ENCODE assay signal across 8 cellular contexts in genomic region chr13:44577236-44578063, GRCh38. TPM values are rescaled to one million over a fixed set of nuclear protein-coding genes. Genes with fewer than 3 reads are reported as not detected.
DNase-seq lines count a peak whose midpoint lies in the region; ATAC-seq and TF ChIP-seq lines count a peak whose summit lies in the region.

No MANE protein-coding gene starts in this region.

- CTCF ChIA-PET in PC-3 (lab: Charles Lee): interaction anchor here (0.6 to 0.8 kb wide), 2 partner anchors 57 to 140 kb away, joined by 3 read pairs; no protein-coding TSS in a partner anchor

- BruUV-seq in PC-3 (replicated peaks; lab: Mats Ljungman, UMichigan): no TSS peak

- peak overlapping the region; percentile 70 for H3K4me3 ChIP-seq in Jurkat, Clone E6-1 (ENCODE audit: low read length)
- peak overlapping the region; percentile 84 for H3K4me3 ChIP-seq in PC-3 (ENCODE audit: low read length)
- H3K4me3 ChIP-seq in muscle layer of colon (ENCODE audit: low read depth in 1 of 2, low read length in 2 of 2): peak overlapping the region; percentile 72 to 93

- H2AFZ ChIP-seq in PC-3 (ENCODE audit: low read length): peak overlapping the region; percentile 90

- DNase-seq in DMS153 (lab: John Stamatoyannopoulos, UW): peak; percentile 93
- DNase-seq in Jurkat, Clone E6-1 (ENCODE audit: low read depth, low spot score): peak; percentile 90
- peak; percentile 93 for DNase-seq in PC-3
- DNase-seq in activated T-cell treated with anti-CD3 and anti-CD28 coated beads, Interleukin-2, amount 50 U/mL, for 4 hours: peak; percentile 95
- DNase-seq in stimulated activated CD8-positive, alpha-beta memory T cell treated with anti-CD3 and anti-CD28 coated beads, Interleukin-7, amount 100 ng/mL, for 1 hour (ENCODE audit: low read depth in 2 of 2): peak; percentile 92 to 93

- peaks cover 45% of the 10 kb centered on the region for H3K79me2 ChIP-seq in PC-3 (ENCODE audit: low read length)

- intact Hi-C loops in PC-3 (cut with micrococcal nuclease): loop anchor here (1.0 to 5.0 kb wide), 5 partner anchors 137 to 395 kb away; no protein-coding TSS in a partner anchor

- H3K4me2 ChIP-seq in PC-3 (ENCODE audit: low read length): peak overlapping the region; percentile 94

- no peaks in the 10 kb centered on the region for H3K36me3 ChIP-seq in PC-3 (ENCODE audit: low read depth, low read length)
- H3K36me3 ChIP-seq in muscle layer of colon (ENCODE audit: insufficient read depth, low read length): no peaks in the 10 kb centered on the region

- H3K9me2 ChIP-seq in PC-3 (replicated peaks; ENCODE audit: low read length): no peaks in the 10 kb centered on the region

- H3K27ac ChIP-seq in PC-3 (ENCODE audit: low read length) (peak overlapping the region; percentile 80), muscle layer of colon (ENCODE audit: low read depth, low read length) (peak overlapping the region; percentile 91)

- H3F3A ChIP-seq in PC-3 (ENCODE audit: low read length, unreplicated experiment): no peaks in the 10 kb centered on the region

- no peak for TF ChIP-seq CTCF in PC-3 (conservative IDR thresholded peaks at IDR 0.05; ENCODE audit: low read depth, low read length)

- peak; percentile 50 for ATAC-seq in GM21619 (IDR thresholded peaks at IDR 0.05; ENCODE audit: unreplicated experiment)
- ATAC-seq in PC-3: peak; percentile 68
- ATAC-seq in activated T-cell treated with anti-CD3 and anti-CD28 coated beads, Interleukin-2, amount 50 U/mL, for 4 hours: peak; percentile 73 to 75
- peak; percentile 91 for ATAC-seq in esophagus mucosa

- no peaks in the 10 kb centered on the region for H3K9me3 Mint-ChIP-seq in activated T-cell treated with anti-CD3 and anti-CD28 coated beads, Interleukin-2, amount 50 U/mL, for 4 hours

- H3K9me3 ChIP-seq in PC-3 (ENCODE audit: low read length): no peaks in the 10 kb centered on the region
- H3K9me3 ChIP-seq in muscle layer of colon (ENCODE audit: low read length): no peaks in the 10 kb centered on the region

- H3K9ac ChIP-seq in PC-3 (ENCODE audit: low read length) (peak overlapping the region; percentile 81), muscle layer of colon (ENCODE audit: low read length) (peak overlapping the region; percentile 88)

- H3K4me1 ChIP-seq in PC-3 (ENCODE audit: insufficient read depth, low read length): peaks cover 36% of the 10 kb centered on the region
- peaks cover 23% of the 10 kb centered on the region for H3K4me1 ChIP-seq in muscle layer of colon (ENCODE audit: insufficient read depth, low read length)

- H3K27me3 ChIP-seq in PC-3 (ENCODE audit: low read length) (no peaks in the 10 kb centered on the region), muscle layer of colon (ENCODE audit: control insufficient read depth in 1 of 2, insufficient read depth in 2 of 2, low read length in 2 of 2) (no peaks in the 10 kb centered on the region)

- H3K4me1 Mint-ChIP-seq in activated T-cell treated with anti-CD3 and anti-CD28 coated beads, Interleukin-2, amount 50 U/mL, for 4 hours (ENCODE audit: low read depth): peaks cover 37% of the 10 kb centered on the region

- peak overlapping the region; percentile 94 for H3K4me3 Mint-ChIP-seq in activated T-cell treated with anti-CD3 and anti-CD28 coated beads, Interleukin-2, amount 50 U/mL, for 4 hours

- no peaks in the 10 kb centered on the region for H3K36me3 Mint-ChIP-seq in activated T-cell treated with anti-CD3 and anti-CD28 coated beads, Interleukin-2, amount 50 U/mL, for 4 hours (ENCODE audit: insufficient read depth)

- H3K27me3 Mint-ChIP-seq in activated T-cell treated with anti-CD3 and anti-CD28 coated beads, Interleukin-2, amount 50 U/mL, for 4 hours (ENCODE audit: low read depth): no peaks in the 10 kb centered on the region

- peaks cover 25% of the 10 kb centered on the region for H4K20me1 ChIP-seq in PC-3 (ENCODE audit: low read length)

- POLR2A ChIA-PET in PC-3 (lab: Charles Lee; ENCODE audit: unreplicated experiment): no interaction called here

RNA-seq across cellular contexts. Expression of gene TSC22D1, which starts 1.3 kb away (rescaled TPM):
- 19.5 TPM for polyA plus RNA-seq in Jurkat, Clone E6-1 (2012; ENCODE audit: insufficient read depth, insufficient read length)
- total RNA-seq in PC-3 (2014; rRNA removed) (163 and 194 TPM in 2 replicates), esophagus mucosa (23.2 TPM)
- total RNA-seq in activated T-cell treated with anti-CD3 and anti-CD28 coated beads, Interleukin-2, amount 50 U/mL, for 4 hours: 1 to 10 TPM; 3.9 to 5.6 (median 4.8) TPM

Comparison
In these comparisons a context has a peak if more than half of its experiments do, and no peak if none do; other contexts are left out.
1. Peak in every context shown above with its lines: DNase-seq, ATAC-seq, H3K4me3 ChIP-seq and H3K27ac ChIP-seq.